In genomic region chr15:74924525-74924924, GRCh38 we compare ENCODE assay signal across 19 cellular contexts. TPM values are rescaled to one million over a fixed set of nuclear protein-coding genes. Genes with fewer than 3 reads are reported as not detected.
DNase-seq lines count a peak whose midpoint lies in the region; ATAC-seq and TF ChIP-seq lines count a peak whose summit lies in the region.
"Had no signal": no experiment of that assay in that cellular context is flagged by ENCODE, and none has a peak within 500 bp of the region (broad histone marks: within the 10 kb centered on the region; RNA-seq: fewer than 3 reads in every experiment).

No MANE protein-coding gene starts in this region.

- peaks cover 53% of the 10 kb centered on the region for H3K79me2 ChIP-seq in HCT116 (ENCODE audit: insufficient read depth, low read length)
- peaks cover 16% of the 10 kb centered on the region; the same call in 1 of the 2 replicates for H3K79me2 ChIP-seq in OCI-LY7 (ENCODE audit: insufficient read depth, low read depth, low read length)
- H3K79me2 ChIP-seq in SK-N-SH (ENCODE audit: insufficient read depth): peaks cover 29% of the 10 kb centered on the region

- intact Hi-C loops in HCT116 (cut with micrococcal nuclease) (no loop called here), OCI-LY7 (cut with micrococcal nuclease; ENCODE audit: unreplicated experiment) (no loop called here)

- no peak for TF ChIP-seq CTCF in HCT116 (IDR thresholded peaks at IDR 0.05 in 2 of 3, conservative IDR thresholded peaks at IDR 0.05 in 1 of 3; ENCODE audit: borderline replicate concordance in 1 of 3, insufficient read depth in 1 of 3, low read depth in 2 of 3, low read length in 2 of 3)
- TF ChIP-seq CTCF in OCI-LY7 (conservative IDR thresholded peaks at IDR 0.05; ENCODE audit: low read length): no peak
- no peak for TF ChIP-seq CTCF in SK-N-SH (IDR thresholded peaks at IDR 0.05)

- H3K9ac ChIP-seq in HCT116 (ENCODE audit: low read length) (no peak overlapping the region), SK-N-MC (ENCODE audit: insufficient read length) (no peak overlapping the region), SK-N-SH (no peak overlapping the region)
- H3K9ac ChIP-seq: BLaER1 had no signal

- H3K27me3 ChIP-seq in HCT116 (ENCODE audit: insufficient read depth, low read length): no peaks in the 10 kb centered on the region
- no peaks in the 10 kb centered on the region for H3K27me3 ChIP-seq in SK-N-SH (ENCODE audit: insufficient read depth)
- H3K27me3 ChIP-seq: BE2C, BLaER1 had no signal

- H3K4me3 ChIP-seq in HCT116 (replicated peaks in 1 of 2; ENCODE audit: low read depth in 1 of 2, low read length in 2 of 2) (no peak overlapping the region), OCI-LY7 (ENCODE audit: low read depth, low read length, poor library complexity, severe bottlenecking) (no peak overlapping the region), SK-N-MC (no peak overlapping the region), SK-N-SH (ENCODE audit: low read depth in 2 of 2, low read length in 1 of 2) (no peak overlapping the region)
- H3K4me3 ChIP-seq: BLaER1 had no signal

- H3K27ac ChIP-seq in HCT116 (ENCODE audit: low read depth, low read length): no peak overlapping the region
- no peak overlapping the region for H3K27ac ChIP-seq in OCI-LY7 (ENCODE audit: low read depth, low read length, poor library complexity, severe bottlenecking)
- H3K27ac ChIP-seq in SK-N-MC: no peak overlapping the region
- no peak overlapping the region for H3K27ac ChIP-seq in SK-N-SH (ENCODE audit: low read depth in 2 of 2, low read length in 1 of 2)
- H3K27ac ChIP-seq: BLaER1 had no signal

- H3K9me2 ChIP-seq in HCT116 (ENCODE audit: insufficient read depth) (no peaks in the 10 kb centered on the region), OCI-LY7 (ENCODE audit: insufficient read depth, low read length) (no peaks in the 10 kb centered on the region), SK-N-SH (no peaks in the 10 kb centered on the region)

- TF ChIP-seq POLR2A in HCT116 (IDR thresholded peaks at IDR 0.05; ENCODE audit: borderline replicate concordance, extremely low read depth, insufficient read depth, insufficient read length): no peak

- H4K20me1 ChIP-seq in HCT116 (ENCODE audit: insufficient read depth) (peaks cover 7% of the 10 kb centered on the region; the same call in 1 of the 2 replicates), OCI-LY7 (ENCODE audit: insufficient read depth, low read length) (0 out of 2 replicates have a peak, but pooled peaks cover 8% of the 10 kb centered on the region), SK-N-SH (ENCODE audit: insufficient read depth) (0 out of 2 replicates have a peak, but pooled peaks cover 4% of the 10 kb centered on the region)

- H3F3A ChIP-seq in SK-N-SH (replicated peaks; ENCODE audit: insufficient read depth): peaks cover 6% of the 10 kb centered on the region

- DNase-seq in HCT116 (ENCODE audit: low read depth, low spot score): no peak
- no peak for DNase-seq in OCI-LY7 (ENCODE audit: low spot score)
- peak; percentile 30 for DNase-seq in SK-N-MC (ENCODE audit: low read depth, low spot score)
- no peak for DNase-seq in SK-N-SH
- no peak for DNase-seq in NCI-H1694 treated with DMSO at 0.1 percent for 48 hours (lab: John Stamatoyannopoulos, UW)
- no peak for DNase-seq in T-helper 9 cell
- DNase-seq: 8988T; ACHN; BE2C; C1 segment of cervical spinal cord; Calu3; CD4-positive, alpha-beta memory T cell; CD4-positive, CD25-positive, alpha-beta regulatory T cell; CD8-positive, alpha-beta memory T cell; COR-L47; DMS79 treated with DMSO at 0.1 percent for 48 hours; GF-D8 had no signal

- no peaks in the 10 kb centered on the region for H3K4me1 ChIP-seq in HCT116 (ENCODE audit: control insufficient read depth in 1 of 2, insufficient read depth in 2 of 2, low read length in 2 of 2)
- no peaks in the 10 kb centered on the region for H3K4me1 ChIP-seq in OCI-LY7 (ENCODE audit: insufficient read depth, low read length, poor library complexity, severe bottlenecking)
- no peaks in the 10 kb centered on the region for H3K4me1 ChIP-seq in SK-N-SH (ENCODE audit: control insufficient read depth in 1 of 2, insufficient read depth in 2 of 2, low read depth in 1 of 2, low read length in 1 of 2)
- H3K4me1 ChIP-seq: BE2C, BLaER1 had no signal

- ATAC-seq in HCT116: no peak
- ATAC-seq in activated CD4-positive, CD25-positive, alpha-beta regulatory T cell treated with anti-CD3 and anti-CD28 coated beads, Interleukin-2, amount 50 U/mL, for 24 hours: no peak

- POLR2A ChIA-PET in HCT116 (lab: Charles Lee): no interaction called here
- POLR2A ChIA-PET in OCI-LY7 (lab: Charles Lee): interaction anchor here (0.6 kb wide), 2 partner anchors 11 to 43 kb away, joined by 3 to 5 read pairs; no protein-coding TSS in a partner anchor
- POLR2A ChIA-PET in SK-N-SH (lab: Yijun Ruan, JAX): no interaction called here

- H2AFZ ChIP-seq in HCT116 (ENCODE audit: low read depth, low read length, poor library complexity, severe bottlenecking): no peak overlapping the region
- H2AFZ ChIP-seq in OCI-LY7 (ENCODE audit: low read length): no peak overlapping the region
- no peak overlapping the region for H2AFZ ChIP-seq in SK-N-SH (ENCODE audit: low read depth)

- H3K36me3 ChIP-seq in HCT116 (ENCODE audit: control insufficient read depth in 1 of 2, insufficient read depth in 2 of 2, low read length in 2 of 2): peaks cover 49 to 57% of the 10 kb centered on the region in 2 experiments
- H3K36me3 ChIP-seq in OCI-LY7 (ENCODE audit: insufficient read depth, low read length): peaks cover 96% of the 10 kb centered on the region
- peaks cover 81% of the 10 kb centered on the region for H3K36me3 ChIP-seq in SK-N-MC (ENCODE audit: insufficient read depth, low read length)
- H3K36me3 ChIP-seq in SK-N-SH (replicated peaks in 1 of 2; ENCODE audit: control insufficient read depth in 1 of 2, insufficient read depth in 2 of 2, low read length in 1 of 2): peaks cover 42 to 68% of the 10 kb centered on the region in 2 experiments

- RAD21 ChIA-PET in HCT116 (lab: Charles Lee; ENCODE audit: low non-redundant PET in 1 of 2, low total read pairs in 2 of 2, uncharacterized antibody in 2 of 2, unreplicated experiment in 2 of 2): no interaction called here

- TSS peak; percentile 7 for BruUV-seq in HCT116 (replicated peaks; lab: Mats Ljungman, UMichigan)
- TSS peak; percentile 29 for BruUV-seq in OCI-LY7 (replicated peaks; lab: Mats Ljungman, UMichigan)

- H3K4me2 ChIP-seq in HCT116 (ENCODE audit: low read length) (no peak overlapping the region), OCI-LY7 (ENCODE audit: low read length) (no peak overlapping the region), SK-N-SH (no peak overlapping the region)
- H3K4me2 ChIP-seq: BLaER1 had no signal

- CTCF ChIA-PET in HCT116 (lab: Charles Lee) (interaction anchor here (1.7 kb wide), 1 partner anchor 23 kb away, joined by 6 read pairs; no protein-coding TSS in a partner anchor), OCI-LY7 (lab: Charles Lee; ENCODE audit: unreplicated experiment) (no interaction called here), SK-N-SH (lab: Yijun Ruan, JAX) (interaction anchor here (1.0 to 2.1 kb wide), 2 partner anchors 10 to 23 kb away, joined by 3 to 5 read pairs; no protein-coding TSS in a partner anchor)

- H3K9me3 ChIP-seq in HCT116 (ENCODE audit: control insufficient read depth in 1 of 2, insufficient read depth in 1 of 2, low read depth in 1 of 2, low read length in 2 of 2) (no peaks in the 10 kb centered on the region), OCI-LY7 (ENCODE audit: low read length) (no peaks in the 10 kb centered on the region), SK-N-MC (ENCODE audit: low read depth, low read length) (no peaks in the 10 kb centered on the region), SK-N-SH (no peaks in the 10 kb centered on the region)
- H3K9me3 ChIP-seq: BE2C, BLaER1 had no signal

- no peak for TF ChIP-seq EP300 in SK-N-SH (IDR thresholded peaks at IDR 0.05; ENCODE audit: borderline replicate concordance in 1 of 2, low read depth in 1 of 2, low read length in 1 of 2)

- no peak for TF ChIP-seq RAD21 in HCT116 (IDR thresholded peaks at IDR 0.05; ENCODE audit: low read depth)
- TF ChIP-seq RAD21 in SK-N-SH (IDR thresholded peaks at IDR 0.05; ENCODE audit: low read length): no peak

- 95% methylated on average over 3 of the region's 3 CpGs for WGBS in SK-N-SH (ENCODE audit: low lambda C conversion rate)

TF ChIP-seq in SK-N-SH, 30 proteins besides CTCF, POLR2A, EP300 and RAD21 (continues in another document):
- TF ChIP-seq FOSL2 (IDR thresholded peaks at IDR 0.05; ENCODE audit: borderline replicate concordance, low read depth) (no peak), GATA2 (CRISPR knock-in tag; IDR thresholded peaks at IDR 0.05) (no peak)

RNA-seq across cellular contexts. Expression of gene COX5A, which starts 13.3 kb away (rescaled TPM):
- 307 TPM for total RNA-seq in HCT116 (2021; ENCODE audit: unreplicated experiment)
- 290 and 419 TPM in 2 replicates for polyA plus RNA-seq in HCT116 (2012)
- 87.2 and 168 TPM in 2 replicates for total RNA-seq in OCI-LY7 (2014; rRNA removed; shearing (Covaris generic))
- 364 and 391 TPM in 2 replicates for total RNA-seq in OCI-LY7 (2022)
- 112 and 158 TPM in 2 replicates for polyA plus RNA-seq in SK-N-SH (2012; rRNA removed)
- polyA plus RNA-seq in SK-N-SH (2012; cell fraction: cytosol; rRNA removed): 226 and 272 TPM in 2 replicates
- polyA plus RNA-seq in SK-N-SH (2012; cell fraction: nucleus; rRNA removed): 69.9 and 72.9 TPM in 2 replicates

RNA-seq across cellular contexts. Expression of gene FAM219B, which starts 17.9 kb away (rescaled TPM):
- total RNA-seq in HCT116 (2021; ENCODE audit: unreplicated experiment) (64.3 TPM), OCI-LY7 (2022) (62.8 and 67.6 TPM in 2 replicates)
- polyA plus RNA-seq in HCT116 (2012): 27.5 and 35.6 TPM in 2 replicates
- 50.9 and 52.3 TPM in 2 replicates for total RNA-seq in OCI-LY7 (2014; rRNA removed; shearing (Covaris generic))
- polyA plus RNA-seq in SK-N-SH (2012; rRNA removed): 53.0 and 90.2 TPM in 2 replicates
- polyA plus RNA-seq in SK-N-SH (2012; cell fraction: cytosol; rRNA removed): 32.6 and 36.7 TPM in 2 replicates
- polyA plus RNA-seq in SK-N-SH (2012; cell fraction: nucleus; rRNA removed): 376 and 407 TPM in 2 replicates

RNA-seq across cellular contexts. Expression of gene RPP25, which starts 32.0 kb away (rescaled TPM):
- total RNA-seq in HCT116 (2021; ENCODE audit: unreplicated experiment): 5.9 TPM
- polyA plus RNA-seq in HCT116 (2012): 2.2 and 3.1 TPM in 2 replicates
- total RNA-seq in OCI-LY7 (2014; rRNA removed; shearing (Covaris generic)): 2.6 and 3.0 TPM in 2 replicates
- 1.8 and 2.2 TPM in 2 replicates for total RNA-seq in OCI-LY7 (2022)
- polyA plus RNA-seq in SK-N-SH (2012; rRNA removed): 1.7 TPM in 2 replicates
- 1.3 and 2.2 TPM in 2 replicates for polyA plus RNA-seq in SK-N-SH (2012; cell fraction: cytosol; rRNA removed)
- polyA plus RNA-seq in SK-N-SH (2012; cell fraction: nucleus; rRNA removed): 0.82 and 0.92 TPM in 2 replicates

RNA-seq across cellular contexts. Expression of gene MPI, which starts 34.7 kb away (rescaled TPM):
- total RNA-seq in HCT116 (2021; ENCODE audit: unreplicated experiment) (49.7 TPM), OCI-LY7 (2022) (51.3 and 67.2 TPM in 2 replicates)
- polyA plus RNA-seq in HCT116 (2012): 80.3 and 100 TPM in 2 replicates
- total RNA-seq in OCI-LY7 (2014; rRNA removed; shearing (Covaris generic)): 43.3 and 58.9 TPM in 2 replicates
- polyA plus RNA-seq in SK-N-SH (2012; rRNA removed): 58.2 and 63.5 TPM in 2 replicates
- 36.4 and 45.3 TPM in 2 replicates for polyA plus RNA-seq in SK-N-SH (2012; cell fraction: cytosol; rRNA removed)
- 87.1 and 108 TPM in 2 replicates for polyA plus RNA-seq in SK-N-SH (2012; cell fraction: nucleus; rRNA removed)

RNA-seq across cellular contexts. Expression of gene SCAMP2, which starts 51.4 kb away (rescaled TPM):
- total RNA-seq in HCT116 (2021; ENCODE audit: unreplicated experiment): 55.8 TPM
- polyA plus RNA-seq in HCT116 (2012): 58.1 and 68.0 TPM in 2 replicates
- total RNA-seq in OCI-LY7 (2014; rRNA removed; shearing (Covaris generic)): 21.3 and 24.6 TPM in 2 replicates
- 50.7 and 55.2 TPM in 2 replicates for total RNA-seq in OCI-LY7 (2022)
- polyA plus RNA-seq in SK-N-SH (2012; rRNA removed): 88.1 and 99.5 TPM in 2 replicates
- polyA plus RNA-seq in SK-N-SH (2012; cell fraction: cytosol; rRNA removed): 58.0 and 74.0 TPM in 2 replicates
- 47.0 and 56.7 TPM in 2 replicates for polyA plus RNA-seq in SK-N-SH (2012; cell fraction: nucleus; rRNA removed)
